In genomic region chr11:74013141-74013540, GRCh38 we compare ENCODE assay signal across 21 cellular contexts. TPM values are rescaled to one million over a fixed set of nuclear protein-coding genes. Genes with fewer than 3 reads are reported as not detected.
DNase-seq lines count a peak whose midpoint lies in the region; ATAC-seq and TF ChIP-seq lines count a peak whose summit lies in the region.
"Had no signal": no experiment of that assay in that cellular context is flagged by ENCODE, and none has a peak within 500 bp of the region (broad histone marks: within the 10 kb centered on the region; RNA-seq: fewer than 3 reads in every experiment).

No MANE protein-coding gene starts in this region.

- CTCF ChIA-PET in T-cell (lab: Charles Lee): interaction anchor here in 1 of 2 donors (1.4 kb wide), 1 partner anchor 33 kb away, joined by 6 read pairs; no protein-coding TSS in a partner anchor

- H3K27ac ChIP-seq in CD4-positive, CD25-positive, alpha-beta regulatory T cell (ENCODE audit: insufficient read depth, low read length, poor library complexity, severe bottlenecking): peak overlapping the region; percentile 49
- no peak overlapping the region for H3K27ac ChIP-seq in sigmoid colon
- H3K27ac ChIP-seq: C4-2B, SJSA1 had no signal

- ATAC-seq in CD4-positive, CD25-positive, alpha-beta regulatory T cell (ENCODE audit: low read depth in 2 of 2): no peak
- ATAC-seq in T-cell (replicated peaks in 1 of 4) (no peak), HG02588 (IDR thresholded peaks at IDR 0.05; ENCODE audit: unreplicated experiment) (no peak)
- ATAC-seq in effector memory CD8-positive, alpha-beta T cell (replicated peaks): no peak
- ATAC-seq: HCT116, Right ventricle myocardium inferior had no signal

- H3K36me3 Mint-ChIP-seq in CD4-positive, CD25-positive, alpha-beta regulatory T cell: peaks cover 20% of the 10 kb centered on the region
- peaks cover 21% of the 10 kb centered on the region for H3K36me3 Mint-ChIP-seq in T-cell
- peaks cover 4% of the 10 kb centered on the region for H3K36me3 Mint-ChIP-seq in effector memory CD8-positive, alpha-beta T cell (ENCODE audit: insufficient read depth)

- WGBS in sigmoid colon, 2 donors: 96 to 97% methylated on average over 8 of the region's 8 CpGs

- H3K4me1 ChIP-seq in CD4-positive, CD25-positive, alpha-beta regulatory T cell (ENCODE audit: control insufficient read depth, insufficient read depth, low read length, poor library complexity, severe bottlenecking): peaks cover 87% of the 10 kb centered on the region
- H3K4me1 ChIP-seq in sigmoid colon: peaks cover 0 to 8% (median 5%) of the 10 kb centered on the region in 4 donors
- H3K4me1 ChIP-seq: SJSA1 had no signal

- H3K4me1 Mint-ChIP-seq in CD4-positive, CD25-positive, alpha-beta regulatory T cell: peaks cover 29 to 88% (median 70%) of the 10 kb centered on the region in 4 donors
- peaks cover 81 to 94% (median 89%) of the 10 kb centered on the region in 3 donors for H3K4me1 Mint-ChIP-seq in T-cell
- peaks cover 45 to 48% of the 10 kb centered on the region in 2 donors for H3K4me1 Mint-ChIP-seq in effector memory CD8-positive, alpha-beta T cell (ENCODE audit: low read depth in 2 of 2)

- peak overlapping the region; percentile 90 to 99 (median 94) for H3K27ac Mint-ChIP-seq in CD4-positive, CD25-positive, alpha-beta regulatory T cell
- H3K27ac Mint-ChIP-seq in T-cell: peak overlapping the region; percentile 94 to 97
- H3K27ac Mint-ChIP-seq in effector memory CD8-positive, alpha-beta T cell: peak overlapping the region; percentile 96 to 97

- TF ChIP-seq POLR2A in sigmoid colon (IDR thresholded peaks at IDR 0.05): no peak

- DNase-seq in CD4-positive, CD25-positive, alpha-beta regulatory T cell: no peak
- DNase-seq in T-cell: no peak
- no peak for DNase-seq in effector memory CD8-positive, alpha-beta T cell
- DNase-seq in sigmoid colon: peak; percentile 57
- no peak for DNase-seq in DMS153 (lab: John Stamatoyannopoulos, UW)
- DNase-seq in midbrain (lab: John Stamatoyannopoulos, UW): no peak
- DNase-seq in AG08396 (ENCODE audit: low spot score): no peak
- DNase-seq: Caco-2, NCI-H1105 treated with DMSO at 0.1 percent for 48 hours, NCI-H1694 treated with DMSO at 0.1 percent for 48 hours, NCI-H2081 treated with DMSO at 0.1 percent for 48 hours, NCI-H2171 treated with DMSO at 0.1 percent for 48 hours, NCI-H446, NCI-H526, OCI-M1 had no signal

- no peaks in the 10 kb centered on the region for H3K27me3 Mint-ChIP-seq in CD4-positive, CD25-positive, alpha-beta regulatory T cell
- no peaks in the 10 kb centered on the region for H3K27me3 Mint-ChIP-seq in T-cell
- H3K27me3 Mint-ChIP-seq in effector memory CD8-positive, alpha-beta T cell: no peaks in the 10 kb centered on the region

- H3K9me3 Mint-ChIP-seq in CD4-positive, CD25-positive, alpha-beta regulatory T cell: peaks cover 0 to 1% (median 0%) of the 10 kb centered on the region in 7 donors
- H3K9me3 Mint-ChIP-seq in T-cell: no peaks in the 10 kb centered on the region
- H3K9me3 Mint-ChIP-seq in effector memory CD8-positive, alpha-beta T cell: no peaks in the 10 kb centered on the region

- H3K4me3 Mint-ChIP-seq in CD4-positive, CD25-positive, alpha-beta regulatory T cell: peak overlapping the region in 1 of 4 donors; percentile 50
- H3K4me3 Mint-ChIP-seq in T-cell: peak overlapping the region in 1 of 3 donors; percentile 66
- no peak overlapping the region for H3K4me3 Mint-ChIP-seq in effector memory CD8-positive, alpha-beta T cell

- no peak for TF ChIP-seq CTCF in sigmoid colon (IDR thresholded peaks at IDR 0.05)

- H3K4me3 ChIP-seq in CD4-positive, CD25-positive, alpha-beta regulatory T cell (ENCODE audit: low read depth, low read length): no peak overlapping the region
- H3K4me3 ChIP-seq in sigmoid colon: no peak overlapping the region
- H3K4me3 ChIP-seq: SJSA1 had no signal

- intact Hi-C loops in sigmoid colon (cut with DNase I): no loop called here

- no peaks in the 10 kb centered on the region for H3K9me3 ChIP-seq in CD4-positive, CD25-positive, alpha-beta regulatory T cell (ENCODE audit: control insufficient read depth in 2 of 2, low read length in 2 of 2)
- no peaks in the 10 kb centered on the region for H3K9me3 ChIP-seq in sigmoid colon
- H3K9me3 ChIP-seq: Caco-2, SJSA1 had no signal

- no peaks in the 10 kb centered on the region for H3K36me3 ChIP-seq in CD4-positive, CD25-positive, alpha-beta regulatory T cell (ENCODE audit: control insufficient read depth, insufficient read depth, low read length)
- H3K36me3 ChIP-seq in sigmoid colon: peaks cover 0 to 17% (median 7%) of the 10 kb centered on the region in 4 donors
- H3K36me3 ChIP-seq: SJSA1 had no signal

- TF ChIP-seq EP300 in sigmoid colon (IDR thresholded peaks at IDR 0.05): no peak

- H3K27me3 ChIP-seq in CD4-positive, CD25-positive, alpha-beta regulatory T cell (ENCODE audit: control insufficient read depth, insufficient read depth, low read length): no peaks in the 10 kb centered on the region
- H3K27me3 ChIP-seq in sigmoid colon: no peaks in the 10 kb centered on the region
- H3K27me3 ChIP-seq: SJSA1 had no signal

- POLR2A ChIA-PET in T-cell (lab: Charles Lee): interaction anchor here (0.6 to 3.4 kb wide), 3 partner anchors 18 to 47 kb away, joined by 5 to 24 read pairs (median 6); no protein-coding TSS in a partner anchor

RNA-seq across cellular contexts. Expression of gene UCP3, which starts 4.3 kb away (rescaled TPM):
- 5.6 TPM for total RNA-seq in CD4-positive, CD25-positive, alpha-beta regulatory T cell
- polyA plus RNA-seq in CD4-positive, CD25-positive, alpha-beta regulatory T cell: under 1 TPM; 0.16 to 0.34 (median 0.24) TPM
- total RNA-seq in T-cell: 1 to 10 TPM; 5.7 to 6.8 (median 6.5) TPM
- 1 to 10 TPM in 2 of 4 donors, under 1 TPM in 2; 0.41 to 2.8 (median 1.0) TPM for total RNA-seq in sigmoid colon
- 1 to 10 TPM in 1 of 3 donors, under 1 TPM in 1, not detected in 1; 0.23 to 1.9 TPM for polyA plus RNA-seq in sigmoid colon

RNA-seq across cellular contexts. Expression of gene UCP2, which starts 30.5 kb away (rescaled TPM):
- 850 TPM for total RNA-seq in CD4-positive, CD25-positive, alpha-beta regulatory T cell
- 1,000 to 10,000 TPM; 1,262 to 2,276 (median 1,740) TPM for polyA plus RNA-seq in CD4-positive, CD25-positive, alpha-beta regulatory T cell
- total RNA-seq in T-cell (100 to 1,000 TPM; 241 to 754 (median 311) TPM), sigmoid colon (10 to 100 TPM; 23.8 to 38.8 (median 27.9) TPM)
- 100 to 1,000 TPM in 1 of 3 donors, 10 to 100 TPM in 2; 37.2 to 117 (median 52.5) TPM for polyA plus RNA-seq in sigmoid colon
- total RNA-seq: HT1080 had no signal

Comparison
In these comparisons a context has a peak if more than half of its experiments do, and no peak if none do; other contexts are left out.
1. RNA of gene UCP2, which starts 30.5 kb away (total RNA-seq): 850 TPM in CD4-positive, CD25-positive, alpha-beta regulatory T cell (single experiment) and 241 to 754 TPM in T-cell; 23.8 to 38.8 TPM in sigmoid colon; every median in the first group is over 4 times any median in the second.
2. Peak in every context shown above with its lines, with median percentiles within 50 percentile points of each other: H3K27ac Mint-ChIP-seq.